In the genomic region with DNA sequence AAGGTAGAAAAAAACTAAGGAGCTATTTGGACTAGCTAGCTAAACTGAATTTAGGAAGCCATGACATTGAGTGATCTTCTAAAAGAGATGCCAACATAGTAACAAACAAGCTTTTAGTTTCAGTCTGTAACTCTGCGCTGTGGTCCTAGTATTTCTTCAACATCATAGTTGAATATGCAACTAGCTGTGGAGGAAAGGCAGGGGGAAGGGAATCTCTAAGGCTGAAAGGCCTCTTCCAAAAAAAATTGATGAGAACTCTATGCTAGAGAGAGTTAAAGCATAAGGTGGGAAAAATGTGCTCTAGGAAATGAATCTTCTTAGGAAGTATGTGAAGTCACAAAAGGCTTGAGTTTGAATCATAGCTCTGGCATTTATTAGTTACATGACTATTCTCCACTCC, we compare ENCODE assay signal across 8 cellular contexts.
A peak's percentile ranks its signal among the peaks of the same experiment; 100 is the strongest.
DNase-seq lines count a peak whose midpoint lies in the region; ATAC-seq and TF ChIP-seq lines count a peak whose summit lies in the region.
"Not testable (repeated sequence)": the region's sequence is repeated elsewhere in the genome, so short reads cannot be mapped to it uniquely, and the experiment has no call there.

No MANE protein-coding gene starts in this region.

- H3K27me3 Mint-ChIP-seq in T-helper 17 cell; stimulated activated naive B cell treated with anti-CD40 and anti-IgM and Interleukin-4, amounts not matched to agents 10 μg/mL and 1 μg/mL and 100 μg/mL, for 72 hours: not testable (repeated sequence)

- H3K27me3 ChIP-seq in foreskin keratinocyte: not testable (repeated sequence)

- peak overlapping the region; percentile 95 for H3K27ac ChIP-seq in foreskin keratinocyte

- DNase-seq in EL (peak; percentile 80), amniotic epithelial cell (ENCODE audit: low read depth) (peak; percentile 49), foreskin keratinocyte (peak; percentile 78 to 86)
- DNase-seq in T-helper 17 cell; stimulated activated naive B cell treated with anti-CD40 and anti-IgM and Interleukin-4, amounts not matched to agents 10 μg/mL and 1 μg/mL and 100 μg/mL, for 72 hours: not testable (repeated sequence)

- not testable (repeated sequence) for H3K36me3 Mint-ChIP-seq in T-helper 17 cell (ENCODE audit: low read depth); stimulated activated naive B cell treated with anti-CD40 and anti-IgM and Interleukin-4, amounts not matched to agents 10 μg/mL and 1 μg/mL and 100 μg/mL, for 72 hours

- H3K9me3 Mint-ChIP-seq in stimulated activated naive B cell treated with anti-CD40 and anti-IgM and Interleukin-4, amounts not matched to agents 10 μg/mL and 1 μg/mL and 100 μg/mL, for 72 hours: not testable (repeated sequence)

- ATAC-seq in GM19395 (IDR thresholded peaks at IDR 0.05; ENCODE audit: unreplicated experiment): peak; percentile 69
- peak; percentile 67 for ATAC-seq in HG02852 (IDR thresholded peaks at IDR 0.05; ENCODE audit: unreplicated experiment)
- ATAC-seq in HG03571 (IDR thresholded peaks at IDR 0.05; ENCODE audit: unreplicated experiment): peak; percentile 55
- peak; percentile 70 for ATAC-seq in T-helper 17 cell
- peak; percentile 88 for ATAC-seq in foreskin keratinocyte
- peak; percentile 86 to 87 for ATAC-seq in stimulated activated naive B cell treated with anti-CD40 and anti-IgM and Interleukin-4, amounts not matched to agents 10 μg/mL and 1 μg/mL and 100 μg/mL, for 72 hours (replicated peaks)

- not testable (repeated sequence) for H3K4me1 Mint-ChIP-seq in T-helper 17 cell
- H3K4me1 Mint-ChIP-seq in stimulated activated naive B cell treated with anti-CD40 and anti-IgM and Interleukin-4, amounts not matched to agents 10 μg/mL and 1 μg/mL and 100 μg/mL, for 72 hours: peaks cover 3 to 11% of the 10 kb centered on the region in 2 donors

- H3K4me1 ChIP-seq in foreskin keratinocyte: not testable (repeated sequence)

- not testable (repeated sequence) for H3K9me3 ChIP-seq in T-helper 17 cell (ENCODE audit: control insufficient read depth, low read length, poor library complexity, severe bottlenecking)

- H3K27ac Mint-ChIP-seq in T-helper 17 cell: peak overlapping the region; percentile 95
- peak overlapping the region; percentile 86 for H3K27ac Mint-ChIP-seq in stimulated activated naive B cell treated with anti-CD40 and anti-IgM and Interleukin-4, amounts not matched to agents 10 μg/mL and 1 μg/mL and 100 μg/mL, for 72 hours

- not testable (repeated sequence) for TF ChIP-seq CTCF in foreskin keratinocyte (conservative IDR thresholded peaks at IDR 0.05)

- peak overlapping the region; percentile 84 for H3K4me3 Mint-ChIP-seq in T-helper 17 cell
- H3K4me3 Mint-ChIP-seq in stimulated activated naive B cell treated with anti-CD40 and anti-IgM and Interleukin-4, amounts not matched to agents 10 μg/mL and 1 μg/mL and 100 μg/mL, for 72 hours: peak overlapping the region; percentile 68 to 77
